Comparison of ENCODE assay signal across 3 cellular contexts in genomic region chr3:24579008-24579407, GRCh38.
TF ChIP-seq lines count a peak whose summit lies in the region.

No MANE protein-coding gene starts in this region.

TF ChIP-seq in SK-N-SH, 30 proteins besides CTCF, POLR2A, EP300 and RAD21 (continued from another document):
- TF ChIP-seq CHD2 (IDR thresholded peaks at IDR 0.05; ENCODE audit: low read length, partially characterized antibody), result no peak
- TF ChIP-seq NFIC (IDR thresholded peaks at IDR 0.05; ENCODE audit: borderline replicate concordance), result no peak
- no peak for TF ChIP-seq MXI1 (IDR thresholded peaks at IDR 0.05; ENCODE audit: low read depth, low read length)
- TF ChIP-seq, protein P1, sequence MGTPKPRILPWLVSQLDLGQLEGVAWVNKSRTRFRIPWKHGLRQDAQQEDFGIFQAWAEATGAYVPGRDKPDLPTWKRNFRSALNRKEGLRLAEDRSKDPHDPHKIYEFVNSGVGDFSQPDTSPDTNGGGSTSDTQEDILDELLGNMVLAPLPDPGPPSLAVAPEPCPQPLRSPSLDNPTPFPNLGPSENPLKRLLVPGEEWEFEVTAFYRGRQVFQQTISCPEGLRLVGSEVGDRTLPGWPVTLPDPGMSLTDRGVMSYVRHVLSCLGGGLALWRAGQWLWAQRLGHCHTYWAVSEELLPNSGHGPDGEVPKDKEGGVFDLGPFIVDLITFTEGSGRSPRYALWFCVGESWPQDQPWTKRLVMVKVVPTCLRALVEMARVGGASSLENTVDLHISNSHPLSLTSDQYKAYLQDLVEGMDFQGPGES (IDR thresholded peaks at IDR 0.05; ENCODE audit: low read depth, low read length), result no peak
- TF ChIP-seq ZBTB33 (IDR thresholded peaks at IDR 0.05; ENCODE audit: borderline replicate concordance, low read depth), result no peak
- no peak for TF ChIP-seq MEF2A (IDR thresholded peaks at IDR 0.05; ENCODE audit: borderline replicate concordance, low read depth)
- no peak for TF ChIP-seq ELF1 (IDR thresholded peaks at IDR 0.05)
- no peak for TF ChIP-seq RFX5 (IDR thresholded peaks at IDR 0.05; ENCODE audit: low read length)
- TF ChIP-seq NRF1 (IDR thresholded peaks at IDR 0.05; ENCODE audit: low read depth, low read length), result no peak
TF ChIP-seq in SK-N-SH: peak in this region for 0.

TF ChIP-seq in SK-N-SH treated with all-trans-retinoic acid at 6 μM for 48 hours, 23 proteins besides CTCF, POLR2A, EP300 and RAD21:
- TF ChIP-seq CREB5 (CRISPR knock-in tag; IDR thresholded peaks at IDR 0.05; ENCODE audit: low read depth), result no peak
- TF ChIP-seq SNAI2 (CRISPR knock-in tag; IDR thresholded peaks at IDR 0.05), result no peak
- TF ChIP-seq OSR1 (CRISPR knock-in tag; IDR thresholded peaks at IDR 0.05), result no peak
- TF ChIP-seq, protein P2, sequence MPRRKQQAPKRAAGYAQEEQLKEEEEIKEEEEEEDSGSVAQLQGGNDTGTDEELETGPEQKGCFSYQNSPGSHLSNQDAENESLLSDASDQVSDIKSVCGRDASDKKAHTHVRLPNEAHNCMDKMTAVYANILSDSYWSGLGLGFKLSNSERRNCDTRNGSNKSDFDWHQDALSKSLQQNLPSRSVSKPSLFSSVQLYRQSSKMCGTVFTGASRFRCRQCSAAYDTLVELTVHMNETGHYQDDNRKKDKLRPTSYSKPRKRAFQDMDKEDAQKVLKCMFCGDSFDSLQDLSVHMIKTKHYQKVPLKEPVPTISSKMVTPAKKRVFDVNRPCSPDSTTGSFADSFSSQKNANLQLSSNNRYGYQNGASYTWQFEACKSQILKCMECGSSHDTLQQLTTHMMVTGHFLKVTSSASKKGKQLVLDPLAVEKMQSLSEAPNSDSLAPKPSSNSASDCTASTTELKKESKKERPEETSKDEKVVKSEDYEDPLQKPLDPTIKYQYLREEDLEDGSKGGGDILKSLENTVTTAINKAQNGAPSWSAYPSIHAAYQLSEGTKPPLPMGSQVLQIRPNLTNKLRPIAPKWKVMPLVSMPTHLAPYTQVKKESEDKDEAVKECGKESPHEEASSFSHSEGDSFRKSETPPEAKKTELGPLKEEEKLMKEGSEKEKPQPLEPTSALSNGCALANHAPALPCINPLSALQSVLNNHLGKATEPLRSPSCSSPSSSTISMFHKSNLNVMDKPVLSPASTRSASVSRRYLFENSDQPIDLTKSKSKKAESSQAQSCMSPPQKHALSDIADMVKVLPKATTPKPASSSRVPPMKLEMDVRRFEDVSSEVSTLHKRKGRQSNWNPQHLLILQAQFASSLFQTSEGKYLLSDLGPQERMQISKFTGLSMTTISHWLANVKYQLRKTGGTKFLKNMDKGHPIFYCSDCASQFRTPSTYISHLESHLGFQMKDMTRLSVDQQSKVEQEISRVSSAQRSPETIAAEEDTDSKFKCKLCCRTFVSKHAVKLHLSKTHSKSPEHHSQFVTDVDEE (CRISPR knock-in tag; IDR thresholded peaks at IDR 0.05), result no peak
- TF ChIP-seq CSDC2 (CRISPR knock-in tag; IDR thresholded peaks at IDR 0.05), result no peak
- TF ChIP-seq ZNF565 (CRISPR knock-in tag; conservative IDR thresholded peaks at IDR 0.05; ENCODE audit: low read depth), result no peak

TF ChIP-seq in H1, 55 proteins besides CTCF, POLR2A, EP300 and RAD21 (continued from another document):
- TF ChIP-seq KDM4A (IDR thresholded peaks at IDR 0.05; ENCODE audit: low read depth, low read length, severe bottlenecking), result no peak
- no peak for TF ChIP-seq SRF (IDR thresholded peaks at IDR 0.05; ENCODE audit: low read depth, low read length)
- TF ChIP-seq, protein P3, sequence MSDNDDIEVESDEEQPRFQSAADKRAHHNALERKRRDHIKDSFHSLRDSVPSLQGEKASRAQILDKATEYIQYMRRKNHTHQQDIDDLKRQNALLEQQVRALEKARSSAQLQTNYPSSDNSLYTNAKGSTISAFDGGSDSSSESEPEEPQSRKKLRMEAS (IDR thresholded peaks at IDR 0.05), result no peak
